ENCODE assay signal across 18 cellular contexts in genomic region chr1:31569773-31570172, GRCh38. TPM values are rescaled to one million over a fixed set of nuclear protein-coding genes. Genes with fewer than 3 reads are reported as not detected.
"Had no signal": no experiment of that assay in that cellular context is flagged by ENCODE, and none has a peak within 500 bp of the region (broad histone marks: within the 10 kb centered on the region; RNA-seq: fewer than 3 reads in every experiment).

No MANE protein-coding gene starts in this region.

- H3K27ac ChIP-seq: brain microvascular endothelial cell, esophagus muscularis mucosa, lower lobe of right lung, stomach, upper lobe of right lung had no signal

- ATAC-seq: activated naive CD8-positive, alpha-beta T cell treated with anti-CD3 and anti-CD28 coated beads, Interleukin-2, amount 50 U/mL, for 24 hours had no signal

- H3K27me3 ChIP-seq: brain microvascular endothelial cell, esophagus muscularis mucosa, stomach, upper lobe of right lung had no signal

- H3K9me3 ChIP-seq: esophagus muscularis mucosa, lower lobe of right lung, stomach, upper lobe of right lung had no signal

- DNase-seq: activated B cell treated with CpG ODN at 0.5 μM for 24 hours; activated CD4-positive, alpha-beta T cell treated with anti-CD3 and anti-CD28 coated beads for 48 hours; activated effector memory CD4-positive, alpha-beta T cell treated with Interleukin-2 at 50 U/mL for 16 hours; activated naive CD4-positive, alpha-beta T cell treated with anti-CD3 and anti-CD28 coated beads, Interleukin-2, amount 10 ng/mL, durations not matched to agents 7 days and 5 days; activated naive CD8-positive, alpha-beta T cell treated with anti-CD3 and anti-CD28 coated beads, Interleukin-2, amount 50 U/mL, for 24 hours; activated T-cell treated with anti-CD3 and anti-CD28 coated beads, Interleukin-2, amount 50 U/mL, for 48 hours; anterior cingulate cortex; brain microvascular endothelial cell; lower lobe of right lung; midbrain; nephron progenitor cell had no signal

- H3K4me3 ChIP-seq: coronary artery, esophagus muscularis mucosa, lower lobe of right lung, stomach, upper lobe of right lung had no signal

- H3K36me3 ChIP-seq: brain microvascular endothelial cell, esophagus muscularis mucosa, lower lobe of right lung, stomach, upper lobe of right lung had no signal

RNA-seq across cellular contexts. Expression of gene TINAGL1, which starts 6.5 kb away (rescaled TPM):
- total RNA-seq: activated B cell treated with CpG ODN at 0.5 μM for 24 hours had no signal

RNA-seq across cellular contexts. Expression of gene HCRTR1, which starts 47.7 kb away (rescaled TPM):
- total RNA-seq: activated B cell treated with CpG ODN at 0.5 μM for 24 hours, lower lobe of right lung, osteoblast, progenitor cell of endocrine pancreas, skeletal muscle tissue, stomach, upper lobe of right lung had no signal
- polyA plus RNA-seq: stomach had no signal
